8 cellular contexts compared by ENCODE assay signal in the genomic region with DNA sequence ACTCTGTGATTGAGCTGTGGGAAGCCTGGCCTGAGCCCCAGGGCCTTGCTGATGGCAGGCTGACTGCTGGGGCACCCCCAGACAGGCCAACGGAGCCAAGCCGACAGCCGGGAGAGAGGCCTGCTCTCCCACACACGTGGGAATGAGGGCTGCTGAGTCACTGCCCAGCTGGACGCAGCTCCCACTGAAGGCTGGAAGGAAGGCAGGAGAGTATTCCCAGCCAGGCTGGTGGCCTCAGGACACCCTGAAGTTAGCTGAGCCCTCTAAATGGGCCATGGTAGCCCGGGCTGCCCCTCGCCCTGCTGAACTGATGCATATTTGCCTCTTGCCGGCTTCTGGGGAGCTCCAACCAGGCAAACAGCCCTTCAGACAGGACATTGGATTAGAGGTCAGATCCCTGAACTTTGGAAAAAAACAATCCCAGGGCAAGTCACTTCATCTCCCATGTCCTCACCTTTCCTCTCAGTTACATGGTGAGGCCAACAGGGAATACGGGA.
DNase-seq lines count a peak whose midpoint lies in the region; ATAC-seq and TF ChIP-seq lines count a peak whose summit lies in the region.

No MANE protein-coding gene starts in this region.

- H3K27ac Mint-ChIP-seq in activated naive CD8-positive, alpha-beta T cell treated with anti-CD3 and anti-CD28 coated beads for 36 hours: no peak overlapping the region

- TF ChIP-seq CTCF in PC-9 (conservative IDR thresholded peaks at IDR 0.05): no peak
- no peak for TF ChIP-seq CTCF in GM13977 (IDR thresholded peaks at IDR 0.05; ENCODE audit: extremely low read depth, insufficient read depth, missing control alignments)

- CTCF ChIA-PET in PC-9 (lab: Charles Lee): no interaction called here

- H3K36me3 ChIP-seq in PC-9 (ENCODE audit: low read depth): no peaks in the 10 kb centered on the region

- BruUV-seq in PC-9 (replicated peaks; lab: Mats Ljungman, UMichigan): no TSS peak

- peaks cover 35% of the 10 kb centered on the region for H3F3A ChIP-seq in PC-9 (ENCODE audit: insufficient read depth, low read depth)

- H3K9me3 ChIP-seq in PC-9 (ENCODE audit: insufficient read depth, low read depth): no peaks in the 10 kb centered on the region

- H3K27me3 Mint-ChIP-seq in activated naive CD8-positive, alpha-beta T cell treated with anti-CD3 and anti-CD28 coated beads for 36 hours: no peaks in the 10 kb centered on the region

- H3K4me1 Mint-ChIP-seq in activated naive CD8-positive, alpha-beta T cell treated with anti-CD3 and anti-CD28 coated beads for 36 hours: no peaks in the 10 kb centered on the region

- intact Hi-C loops in PC-9 (cut with micrococcal nuclease; ENCODE audit: unreplicated experiment): loop anchor here (1.0 to 5.0 kb wide), 12 partner anchors 47 to 715 kb away; no protein-coding TSS in a partner anchor

- H2AFZ ChIP-seq in PC-9: peak overlapping the region; percentile 70

- no peak for ATAC-seq in HG02870 (IDR thresholded peaks at IDR 0.05; ENCODE audit: unreplicated experiment)
- no peak for ATAC-seq in GM18909 (IDR thresholded peaks at IDR 0.05; ENCODE audit: poor library complexity, unreplicated experiment)

- H3K36me3 Mint-ChIP-seq in activated naive CD8-positive, alpha-beta T cell treated with anti-CD3 and anti-CD28 coated beads for 36 hours: no peaks in the 10 kb centered on the region

- H3K27me3 ChIP-seq in PC-9 (ENCODE audit: insufficient read depth, low read depth): no peaks in the 10 kb centered on the region

- in situ Hi-C loops in GM13977 (cut with MboI; ENCODE audit: low pct_unique_long_range_greater_than_20kb, low sequenced_read_pairs, unreplicated experiment): no loop called here

- peak; percentile 96 for DNase-seq in AG08395 (ENCODE audit: low spot score)
- DNase-seq in PC-9: peak; percentile 61 to 68
- DNase-seq in fibroblast of peridontal ligament (ENCODE audit: extremely low read depth): peak; percentile 83
- DNase-seq in non-pigmented ciliary epithelial cell (ENCODE audit: low read depth): peak; percentile 71
- DNase-seq in activated naive CD8-positive, alpha-beta T cell treated with anti-CD3 and anti-CD28 coated beads for 36 hours: no peak
- DNase-seq in GM13977 (ENCODE audit: low spot score): no peak

- H3K4me2 ChIP-seq in PC-9: peak overlapping the region; percentile 65

- H3K79me2 ChIP-seq in PC-9 (ENCODE audit: low read depth): no peaks in the 10 kb centered on the region

- peak overlapping the region; percentile 85 for H3K27ac ChIP-seq in PC-9

- H3K4me1 ChIP-seq in PC-9 (replicated peaks; ENCODE audit: insufficient read depth): peaks cover 53% of the 10 kb centered on the region

- POLR2A ChIA-PET in PC-9 (lab: Charles Lee; ENCODE audit: unreplicated experiment): interaction anchor here (0.7 kb wide), 1 partner anchor 68 kb away, joined by 3 read pairs; no protein-coding TSS in a partner anchor

- H4K20me1 ChIP-seq in PC-9 (ENCODE audit: insufficient read depth): no peaks in the 10 kb centered on the region

- H3K4me3 ChIP-seq in PC-9: peak overlapping the region; percentile 7; the same call in 1 of the 2 replicates

- H3K4me3 Mint-ChIP-seq in activated naive CD8-positive, alpha-beta T cell treated with anti-CD3 and anti-CD28 coated beads for 36 hours: no peak overlapping the region

- H3K9me3 Mint-ChIP-seq in activated naive CD8-positive, alpha-beta T cell treated with anti-CD3 and anti-CD28 coated beads for 36 hours: peaks cover 3% of the 10 kb centered on the region

- no peaks in the 10 kb centered on the region for H3K9me2 ChIP-seq in PC-9 (ENCODE audit: insufficient read depth)

Comparison
In these comparisons a context has a peak if more than half of its experiments do, and no peak if none do; other contexts are left out.
1. DNase-seq: peak in AG08395 (single experiment), PC-9 (2 of 2), fibroblast of peridontal ligament (single experiment) and non-pigmented ciliary epithelial cell (single experiment); none in activated naive CD8-positive, alpha-beta T cell treated with anti-CD3 and anti-CD28 coated beads for 36 hours (single experiment) and GM13977 (single experiment).